ENCODE assay signal across 9 cellular contexts in genomic region chr14:21263284-21264024, GRCh38. TPM values are rescaled to one million over a fixed set of nuclear protein-coding genes. Genes with fewer than 3 reads are reported as not detected.
DNase-seq lines count a peak whose midpoint lies in the region; ATAC-seq and TF ChIP-seq lines count a peak whose summit lies in the region.
"Had no signal": no experiment of that assay in that cellular context is flagged by ENCODE, and none has a peak within 500 bp of the region (broad histone marks: within the 10 kb centered on the region; RNA-seq: fewer than 3 reads in every experiment).

No MANE protein-coding gene starts in this region.

- ATAC-seq in activated T-cell treated with anti-CD3 and anti-CD28 coated beads, Interleukin-2, amount 50 U/mL, for 4 hours: peak; percentile 20
- no peak for ATAC-seq in GM18517 (IDR thresholded peaks at IDR 0.05; ENCODE audit: unreplicated experiment)

- H3K27me3 ChIP-seq in SU-DHL-6 (ENCODE audit: low read length) (no peaks in the 10 kb centered on the region), subcutaneous abdominal adipose tissue (ENCODE audit: control insufficient read depth in 5 of 5, insufficient read depth in 4 of 5, low read length in 5 of 5) (no peaks in the 10 kb centered on the region)

- H3K9ac ChIP-seq in SU-DHL-6 (ENCODE audit: low read length) (no peak overlapping the region), subcutaneous abdominal adipose tissue (ENCODE audit: low read length in 5 of 5) (peak overlapping the region in 3 of 5 donors; percentile 16 to 73 (median 55))

- H3K4me1 Mint-ChIP-seq in activated T-cell treated with anti-CD3 and anti-CD28 coated beads, Interleukin-2, amount 50 U/mL, for 4 hours (ENCODE audit: low read depth): peaks cover 67% of the 10 kb centered on the region

- H3K36me3 ChIP-seq in SU-DHL-6 (ENCODE audit: low read length): peaks cover 75% of the 10 kb centered on the region
- H3K36me3 ChIP-seq in subcutaneous abdominal adipose tissue (ENCODE audit: control insufficient read depth in 5 of 5, insufficient read depth in 5 of 5, low read length in 5 of 5): peaks cover 26 to 54% (median 36%) of the 10 kb centered on the region in 5 donors

- no peaks in the 10 kb centered on the region for H3K9me3 Mint-ChIP-seq in activated T-cell treated with anti-CD3 and anti-CD28 coated beads, Interleukin-2, amount 50 U/mL, for 4 hours

- no peak overlapping the region for H3K27ac ChIP-seq in SU-DHL-6 (ENCODE audit: low read depth, low read length)
- peak overlapping the region; percentile 100 for H3K27ac ChIP-seq in subcutaneous abdominal adipose tissue (ENCODE audit: low read depth, low read length)

- H3K27me3 Mint-ChIP-seq in activated T-cell treated with anti-CD3 and anti-CD28 coated beads, Interleukin-2, amount 50 U/mL, for 4 hours (ENCODE audit: low read depth): no peaks in the 10 kb centered on the region

- intact Hi-C loops in posterior vena cava (cut with DNase I): loop anchor here (10.0 kb wide), 1 partner anchor 121 kb away; the partner anchor contains the start of gene SUPT16H (in 2 of the 2)

- H3K9me3 ChIP-seq in SU-DHL-6 (ENCODE audit: insufficient read depth, low read length) (no peaks in the 10 kb centered on the region), subcutaneous abdominal adipose tissue (ENCODE audit: control insufficient read depth in 5 of 5, low read length in 5 of 5) (no peaks in the 10 kb centered on the region)

- no peaks in the 10 kb centered on the region for H3K9me2 ChIP-seq in SU-DHL-6 (replicated peaks; ENCODE audit: insufficient read depth, low read length)

- H3K36me3 Mint-ChIP-seq in activated T-cell treated with anti-CD3 and anti-CD28 coated beads, Interleukin-2, amount 50 U/mL, for 4 hours (ENCODE audit: insufficient read depth): peaks cover 75% of the 10 kb centered on the region

- peak overlapping the region; percentile 100 for H3K4me3 Mint-ChIP-seq in activated T-cell treated with anti-CD3 and anti-CD28 coated beads, Interleukin-2, amount 50 U/mL, for 4 hours

- TF ChIP-seq CTCF in SU-DHL-6 (IDR thresholded peaks at IDR 0.05; ENCODE audit: insufficient read depth, low read length, poor library complexity, severe bottlenecking): no peak
- TF ChIP-seq CTCF in fibroblast of the aortic adventitia (IDR thresholded peaks at IDR 0.05; ENCODE audit: insufficient read depth, low read length): no peak

- peaks cover 100% of the 10 kb centered on the region for H3K79me2 ChIP-seq in SU-DHL-6 (ENCODE audit: insufficient read depth, low read length)

- peak overlapping the region; percentile 97 for H3K4me2 ChIP-seq in SU-DHL-6 (ENCODE audit: low read depth, low read length, poor library complexity, severe bottlenecking)

- peaks cover 75% of the 10 kb centered on the region for H3F3A ChIP-seq in SU-DHL-6 (ENCODE audit: insufficient read depth)

- peaks cover 5 to 80% (median 77%) of the 10 kb centered on the region in 5 donors for H3K4me1 ChIP-seq in subcutaneous abdominal adipose tissue (ENCODE audit: control insufficient read depth in 5 of 5, insufficient read depth in 5 of 5, low read length in 5 of 5)

- H2AFZ ChIP-seq in SU-DHL-6 (ENCODE audit: low read depth, low read length, severe bottlenecking): no peak overlapping the region

- H3K4me3 ChIP-seq in SU-DHL-6 (ENCODE audit: insufficient read depth, low read length, poor library complexity, severe bottlenecking) (no peak overlapping the region), fibroblast of the aortic adventitia (ENCODE audit: low read depth, low read length) (no peak overlapping the region), subcutaneous abdominal adipose tissue (ENCODE audit: low read depth in 1 of 5, low read length in 5 of 5) (peak overlapping the region in 3 of 5 donors; percentile 11 to 22 (median 15))

- H4K20me1 ChIP-seq in SU-DHL-6 (ENCODE audit: low read depth, low read length): peaks cover 86% of the 10 kb centered on the region

- DNase-seq in activated T-cell treated with anti-CD3 and anti-CD28 coated beads, Interleukin-2, amount 50 U/mL, for 4 hours: no peak
- no peak for DNase-seq in activated T-cell treated with anti-CD3 and anti-CD28 coated beads, Interleukin-2, amount 50 U/mL, for 48 hours
- DNase-seq in fibroblast of the aortic adventitia (ENCODE audit: low read depth) (peak; percentile 45), posterior vena cava (ENCODE audit: low spot score) (no peak)
- DNase-seq in stimulated activated CD4-positive, alpha-beta T cell treated with anti-CD3 and anti-CD28 coated beads, Interleukin-1b, Interleukin-23, amount 100 ng/mL, for 48 hours: no peak
- DNase-seq: NCI-H1092 treated with DMSO at 0.1 percent for 48 hours had no signal

RNA-seq across cellular contexts. Expression of gene HNRNPC, which starts 5.8 kb away (rescaled TPM):
- 1,000 to 10,000 TPM; 1,181 to 1,256 (median 1,185) TPM for total RNA-seq in activated T-cell treated with anti-CD3 and anti-CD28 coated beads, Interleukin-2, amount 50 U/mL, for 4 hours
- total RNA-seq in fibroblast of the aortic adventitia (ENCODE audit: low replicate concordance): 458 and 913 TPM in 2 replicates
- 100 to 1,000 TPM; 239 to 283 TPM for total RNA-seq in posterior vena cava

RNA-seq across cellular contexts. Expression of gene RPGRIP1, which starts 16.4 kb away (rescaled TPM):
- total RNA-seq in activated T-cell treated with anti-CD3 and anti-CD28 coated beads, Interleukin-2, amount 50 U/mL, for 4 hours: under 1 TPM in 2 of 3 donors, not detected in 1; 0.08 to 0.35 TPM
- total RNA-seq in fibroblast of the aortic adventitia (ENCODE audit: low replicate concordance): not detected in 2 replicates
- under 1 TPM; 0.10 to 0.88 TPM for total RNA-seq in posterior vena cava

Comparison
In these comparisons a context has a peak if more than half of its experiments do, and no peak if none do; other contexts are left out.
1. H3K4me3 ChIP-seq: peak in subcutaneous abdominal adipose tissue (3 of 5); none in SU-DHL-6 (single experiment) and fibroblast of the aortic adventitia (single experiment).